In genomic region chr10:100508691-100509150, GRCh38 we compare ENCODE assay signal across 8 cellular contexts. TPM values are rescaled to one million over a fixed set of nuclear protein-coding genes. Genes with fewer than 3 reads are reported as not detected.
DNase-seq lines count a peak whose midpoint lies in the region; ATAC-seq and TF ChIP-seq lines count a peak whose summit lies in the region.

No MANE protein-coding gene starts in this region.

- no peaks in the 10 kb centered on the region for H3K27me3 ChIP-seq in Caco-2 (replicated peaks; ENCODE audit: control insufficient read depth, insufficient read depth, low read length)

- BruUV-seq in Caco-2 (replicated peaks; lab: Mats Ljungman, UMichigan), result no TSS peak

- TF ChIP-seq CTCF in Caco-2 (IDR thresholded peaks at IDR 0.05; ENCODE audit: insufficient read depth in 1 of 2, low read depth in 1 of 2, low read length in 1 of 2, severe bottlenecking in 1 of 2, unreplicated experiment in 1 of 2), result peak; percentile 55 to 61

- intact Hi-C loops in Caco-2 (cut with micrococcal nuclease; ENCODE audit: unreplicated experiment), result loop anchor here (1.0 to 5.0 kb wide), 7 partner anchors 26 to 281 kb away; partner anchors contain the start of gene CHUK

- no peaks in the 10 kb centered on the region for H3K9me3 Mint-ChIP-seq in Caco-2 (ENCODE audit: unreplicated experiment)

- H3K4me3 Mint-ChIP-seq in Caco-2 (ENCODE audit: unreplicated experiment), result no peak overlapping the region

- H3K4me3 ChIP-seq in Caco-2 (ENCODE audit: low read depth, low read length), result no peak overlapping the region

- CTCF ChIA-PET in Caco-2 (lab: Charles Lee), result interaction anchor here (0.5 to 5.0 kb wide), 27 partner anchors 10 to 448 kb away, joined by 3 to 38 read pairs (median 4); partner anchors contain the start of genes HIF1AN and SCD

- H3K36me3 ChIP-seq in Caco-2 (ENCODE audit: control insufficient read depth, insufficient read depth, low read length), result no peaks in the 10 kb centered on the region

- ATAC-seq in GM19467 (IDR thresholded peaks at IDR 0.05; ENCODE audit: unreplicated experiment), result peak; percentile 65
- peak; percentile 33 for ATAC-seq in stimulated activated naive CD8-positive, alpha-beta T cell treated with anti-CD3 and anti-CD28 coated beads, Interleukin-15, Interleukin-2, amounts not matched to agents 100 U/mL and 50 U/mL, for 24 hours
- no peak for ATAC-seq in HG03025 (IDR thresholded peaks at IDR 0.05; ENCODE audit: low FRiP score, unreplicated experiment)
- no peak for ATAC-seq in GM18520 (IDR thresholded peaks at IDR 0.05; ENCODE audit: unreplicated experiment)

- peak in 1 of 2 experiments; percentile 68 for DNase-seq in Caco-2
- peak; percentile 41 for DNase-seq in NCI-H69 (lab: John Stamatoyannopoulos, UW)
- peak; percentile 22 for DNase-seq in activated naive CD4-positive, alpha-beta T cell treated with Interleukin-2 at 50 U/mL for 16 hours
- DNase-seq in iPS DF 4.7 (ENCODE audit: extremely low read depth, low spot score), result peak; percentile 51
- DNase-seq in stimulated activated naive CD8-positive, alpha-beta T cell treated with anti-CD3 and anti-CD28 coated beads, Interleukin-15, Interleukin-2, amounts not matched to agents 100 U/mL and 50 U/mL, for 24 hours, result no peak

- POLR2A ChIA-PET in Caco-2 (lab: Charles Lee), result interaction anchor here (0.8 kb wide), 1 partner anchor 149 kb away, joined by 3 read pairs; no protein-coding TSS in a partner anchor

- no peaks in the 10 kb centered on the region for H3K9me3 ChIP-seq in Caco-2

- peaks cover 12% of the 10 kb centered on the region for H3K4me1 Mint-ChIP-seq in Caco-2 (ENCODE audit: low read depth, unreplicated experiment)

- peaks cover 20% of the 10 kb centered on the region for H3K4me1 ChIP-seq in Caco-2

- no peaks in the 10 kb centered on the region for H3K27me3 Mint-ChIP-seq in Caco-2 (ENCODE audit: insufficient read depth, unreplicated experiment)

- H3K27ac Mint-ChIP-seq in Caco-2 (ENCODE audit: unreplicated experiment), result no peak overlapping the region

- no peaks in the 10 kb centered on the region for H3K36me3 Mint-ChIP-seq in Caco-2 (ENCODE audit: insufficient read depth, unreplicated experiment)

RNA-seq across cellular contexts. Expression of gene SEC31B, which starts 10.9 kb away (rescaled TPM):
- total RNA-seq in Caco-2 (2022), result 5.1 and 7.0 TPM in 2 replicates

RNA-seq across cellular contexts. Expression of gene NDUFB8, which starts 20.9 kb away (rescaled TPM):
- total RNA-seq in Caco-2 (2022), result 249 and 255 TPM in 2 replicates

RNA-seq across cellular contexts. Expression of gene HIF1AN, which starts 27.0 kb away (rescaled TPM):
- total RNA-seq in Caco-2 (2022), result 71.2 and 72.5 TPM in 2 replicates

RNA-seq across cellular contexts. Expression of gene WNT8B, which starts 45.9 kb away (rescaled TPM):
- 0.14 TPM in 1 of 2 replicates, not detected in the other for total RNA-seq in Caco-2 (2022)

Comparison
In these comparisons a context has a peak if more than half of its experiments do, and no peak if none do; other contexts are left out.
1. ATAC-seq: peak in GM19467 (single experiment) and stimulated activated naive CD8-positive, alpha-beta T cell treated with anti-CD3 and anti-CD28 coated beads, Interleukin-15, Interleukin-2, amounts not matched to agents 100 U/mL and 50 U/mL, for 24 hours (single experiment); none in HG03025 (single experiment) and GM18520 (single experiment).